15 cellular contexts compared by ENCODE assay signal in genomic region chr18:77073336-77074093, GRCh38. TPM values are rescaled to one million over a fixed set of nuclear protein-coding genes. Genes with fewer than 3 reads are reported as not detected.
DNase-seq lines count a peak whose midpoint lies in the region; ATAC-seq, FAIRE-seq and TF ChIP-seq lines count a peak whose summit lies in the region.
"Had no signal": no experiment of that assay in that cellular context is flagged by ENCODE, and none has a peak within 500 bp of the region (broad histone marks: within the 10 kb centered on the region; RNA-seq: fewer than 3 reads in every experiment).

No MANE protein-coding gene starts in this region.

- CTCF ChIA-PET in A673 (lab: Charles Lee): no interaction called here

- peak; percentile 50 for FAIRE-seq in GM12892 (lab: Jason Lieb, UNC)

- peaks cover 1% of the 10 kb centered on the region for H3K79me2 ChIP-seq in trophoblast cell (ENCODE audit: control insufficient read depth, insufficient read depth, low read length, poor library complexity)

- peaks cover 67% of the 10 kb centered on the region for H3K4me1 ChIP-seq in CD4-positive, CD25-positive, alpha-beta regulatory T cell (ENCODE audit: control insufficient read depth, insufficient read depth, low read length, poor library complexity, severe bottlenecking)
- H3K4me1 ChIP-seq in trophoblast cell (ENCODE audit: control insufficient read depth in 1 of 2, insufficient read depth in 2 of 2, low read length in 2 of 2) (peaks cover 9 to 15% of the 10 kb centered on the region in 2 experiments), A673 (ENCODE audit: insufficient read depth, low read length, poor library complexity, severe bottlenecking) (no peaks in the 10 kb centered on the region), thyroid gland (peaks cover 26 to 48% of the 10 kb centered on the region in 2 donors)

- no peak overlapping the region for H3K4me2 ChIP-seq in trophoblast cell (ENCODE audit: low read length)

- POLR2A ChIA-PET in A673 (lab: Charles Lee; ENCODE audit: low non-redundant PET): no interaction called here

- no peaks in the 10 kb centered on the region for H3K9me3 Mint-ChIP-seq in CD4-positive, CD25-positive, alpha-beta regulatory T cell
- H3K9me3 Mint-ChIP-seq in activated naive CD4-positive, alpha-beta T cell treated with anti-CD3 and anti-CD28 coated beads, Interleukin-2, amount 50 U/mL, for 72 hours: no peaks in the 10 kb centered on the region

- no peak overlapping the region for H4K12ac ChIP-seq in trophoblast cell (ENCODE audit: low read depth, low read length)

- peak overlapping the region; percentile 47 for H3K4me3 ChIP-seq in CD4-positive, CD25-positive, alpha-beta regulatory T cell (ENCODE audit: low read depth, low read length)
- H3K4me3 ChIP-seq in trophoblast cell (ENCODE audit: low read depth, low read length) (no peak overlapping the region), foreskin fibroblast (ENCODE audit: low read depth in 1 of 2, low read length in 2 of 2) (no peak overlapping the region), A673 (ENCODE audit: low read depth, low read length, poor library complexity, severe bottlenecking) (no peak overlapping the region), thyroid gland (replicated peaks in 1 of 3) (no peak overlapping the region)
- H3K4me3 ChIP-seq: SJSA1, suprapubic skin had no signal

- peak overlapping the region; percentile 75 for H3K27ac ChIP-seq in CD4-positive, CD25-positive, alpha-beta regulatory T cell (ENCODE audit: insufficient read depth, low read length, poor library complexity, severe bottlenecking)
- H3K27ac ChIP-seq in trophoblast cell (ENCODE audit: low read depth, low read length) (no peak overlapping the region), A673 (ENCODE audit: low read depth, low read length, poor library complexity, severe bottlenecking) (no peak overlapping the region), thyroid gland (peak overlapping the region in 1 of 3 donors; percentile 89)
- H3K27ac ChIP-seq: suprapubic skin, WERI-Rb-1 had no signal

- H3K23ac ChIP-seq in trophoblast cell (ENCODE audit: low read length): no peak overlapping the region

- H2BK5ac ChIP-seq in trophoblast cell (ENCODE audit: low read depth, low read length, poor library complexity): no peak overlapping the region

- H3K27me3 Mint-ChIP-seq in CD4-positive, CD25-positive, alpha-beta regulatory T cell: no peaks in the 10 kb centered on the region

- H3K9ac ChIP-seq in trophoblast cell (ENCODE audit: low read length): no peak overlapping the region

- no peak overlapping the region for H2AK5ac ChIP-seq in trophoblast cell (ENCODE audit: low read length)

- TF ChIP-seq POLR2A in GM12892 (IDR thresholded peaks at IDR 0.05; ENCODE audit: low read depth, low read length) (no peak), thyroid gland (IDR thresholded peaks at IDR 0.05) (no peak)

- intact Hi-C loops in A673 (cut with micrococcal nuclease; ENCODE audit: unreplicated experiment): no loop called here
- intact Hi-C loops in thyroid gland (cut with DNase I): loop anchor here (10.0 kb wide), 1 partner anchor 61 kb away; the partner anchor contains the start of gene MBP

- peak; percentile 31 to 40 for ATAC-seq in CD4-positive, CD25-positive, alpha-beta regulatory T cell (ENCODE audit: low read depth in 2 of 2)
- ATAC-seq in activated naive CD4-positive, alpha-beta T cell treated with anti-CD3 and anti-CD28 coated beads, Interleukin-2, amount 50 U/mL, for 72 hours: peak; percentile 17 to 53
- ATAC-seq: esophagus mucosa had no signal

- TF ChIP-seq CTCF in foreskin fibroblast (IDR thresholded peaks at IDR 0.05; ENCODE audit: low read depth, low read length) (no peak), A673 (conservative IDR thresholded peaks at IDR 0.05; ENCODE audit: low read depth, low read length) (no peak), thyroid gland (IDR thresholded peaks at IDR 0.05) (no peak)

- peaks cover 21% of the 10 kb centered on the region for H3K36me3 Mint-ChIP-seq in CD4-positive, CD25-positive, alpha-beta regulatory T cell
- H3K36me3 Mint-ChIP-seq in activated naive CD4-positive, alpha-beta T cell treated with anti-CD3 and anti-CD28 coated beads, Interleukin-2, amount 50 U/mL, for 72 hours: peaks cover 0 to 52% of the 10 kb centered on the region in 2 donors

- DNase-seq in CD4-positive, CD25-positive, alpha-beta regulatory T cell: no peak
- DNase-seq in GM12892 (ENCODE audit: insufficient read length): no peak
- no peak for DNase-seq in activated naive CD4-positive, alpha-beta T cell treated with anti-CD3 and anti-CD28 coated beads, Interleukin-2, amount 50 U/mL, for 72 hours (ENCODE audit: low spot score in 2 of 2)
- DNase-seq in trophoblast cell: no peak
- no peak for DNase-seq in foreskin fibroblast
- DNase-seq in A673 (ENCODE audit: low spot score): no peak
- no peak for DNase-seq in thyroid gland
- DNase-seq: Calu3, midbrain, NCI-H1436 treated with DMSO at 0.1 percent for 48 hours, NCI-H82, WERI-Rb-1 had no signal

- H3K4ac ChIP-seq in trophoblast cell (ENCODE audit: low read depth, low read length): no peak overlapping the region

- BruUV-seq in A673 (replicated peaks; lab: Mats Ljungman, UMichigan): no TSS peak

- H2BK120ac ChIP-seq in trophoblast cell (ENCODE audit: insufficient read depth, low read length, poor library complexity): no peak overlapping the region

- peaks cover 2% of the 10 kb centered on the region for H3K79me1 ChIP-seq in trophoblast cell (ENCODE audit: low read length)

- H3K9me3 ChIP-seq in CD4-positive, CD25-positive, alpha-beta regulatory T cell (ENCODE audit: control insufficient read depth in 2 of 2, low read length in 2 of 2): no peaks in the 10 kb centered on the region
- H3K9me3 ChIP-seq in trophoblast cell (ENCODE audit: insufficient read depth, low read depth, low read length) (no peaks in the 10 kb centered on the region), A673 (ENCODE audit: low read depth, low read length, poor library complexity, severe bottlenecking) (no peaks in the 10 kb centered on the region), thyroid gland (no peaks in the 10 kb centered on the region)
- H3K9me3 ChIP-seq: SJSA1, suprapubic skin had no signal

- no peak overlapping the region for H4K91ac ChIP-seq in trophoblast cell (ENCODE audit: low read depth, low read length)

- H2BK12ac ChIP-seq in trophoblast cell (ENCODE audit: low read length): peak overlapping the region; percentile 36

- H3K4me1 Mint-ChIP-seq in CD4-positive, CD25-positive, alpha-beta regulatory T cell: peaks cover 41 to 95% (median 78%) of the 10 kb centered on the region in 4 donors

- peak overlapping the region in 3 of 4 donors; percentile 46 to 66 (median 64) for H3K4me3 Mint-ChIP-seq in CD4-positive, CD25-positive, alpha-beta regulatory T cell

- no peak overlapping the region for H4K8ac ChIP-seq in trophoblast cell (ENCODE audit: low read depth, low read length)

- H3K18ac ChIP-seq in trophoblast cell (ENCODE audit: low read length): no peak overlapping the region

- H3K14ac ChIP-seq in trophoblast cell (ENCODE audit: low read length): no peak overlapping the region

- peaks cover 27% of the 10 kb centered on the region for H3K36me3 ChIP-seq in CD4-positive, CD25-positive, alpha-beta regulatory T cell (ENCODE audit: control insufficient read depth, insufficient read depth, low read length)
- H3K36me3 ChIP-seq in trophoblast cell (ENCODE audit: control insufficient read depth in 1 of 2, insufficient read depth in 2 of 2, low read length in 2 of 2) (no peaks in the 10 kb centered on the region), A673 (ENCODE audit: insufficient read depth, low read length, poor library complexity, severe bottlenecking) (no peaks in the 10 kb centered on the region), thyroid gland (no peaks in the 10 kb centered on the region)
- H3K36me3 ChIP-seq: SJSA1, suprapubic skin, WERI-Rb-1 had no signal

- WGBS in trophoblast cell (ENCODE audit: extremely low coverage, insufficient coverage, insufficient read length): no CpG with 5 or more reads among the region's 9 CpGs
- WGBS in thyroid gland, 2 donors: 95% methylated on average over 9 of the region's 9 CpGs

- H3K27ac Mint-ChIP-seq in CD4-positive, CD25-positive, alpha-beta regulatory T cell: peak overlapping the region; percentile 73 to 99 (median 96)
- H3K27ac Mint-ChIP-seq in activated naive CD4-positive, alpha-beta T cell treated with anti-CD3 and anti-CD28 coated beads, Interleukin-2, amount 50 U/mL, for 72 hours: peak overlapping the region; percentile 64 to 94

- H3K27me3 ChIP-seq in CD4-positive, CD25-positive, alpha-beta regulatory T cell (ENCODE audit: control insufficient read depth, insufficient read depth, low read length): no peaks in the 10 kb centered on the region
- no peaks in the 10 kb centered on the region for H3K27me3 ChIP-seq in trophoblast cell (ENCODE audit: insufficient read depth, low read length)
- H3K27me3 ChIP-seq in A673 (replicated peaks; ENCODE audit: insufficient read depth, low read depth, low read length, poor library complexity): no peaks in the 10 kb centered on the region
- H3K27me3 ChIP-seq in thyroid gland: no peaks in the 10 kb centered on the region
- H3K27me3 ChIP-seq: SJSA1, suprapubic skin had no signal

- no peak overlapping the region for H2AFZ ChIP-seq in trophoblast cell (ENCODE audit: insufficient read depth, low read length, poor library complexity)

RNA-seq across cellular contexts. Expression of gene MBP, which starts 59.1 kb away (rescaled TPM):
- total RNA-seq in CD4-positive, CD25-positive, alpha-beta regulatory T cell: 172 TPM
- 100 to 1,000 TPM; 134 to 145 (median 141) TPM for polyA plus RNA-seq in CD4-positive, CD25-positive, alpha-beta regulatory T cell
- polyA plus RNA-seq in GM12892 (2012; ENCODE audit: missing spikeins): 26.6 TPM
- total RNA-seq in activated naive CD4-positive, alpha-beta T cell treated with anti-CD3 and anti-CD28 coated beads, Interleukin-2, amount 50 U/mL, for 72 hours: 10 to 100 TPM; 52.2 to 60.0 TPM
- polyA plus RNA-seq in trophoblast cell (2013): 8.4 and 9.2 TPM in 2 replicates
- total RNA-seq in A673 (2021) (0.09 TPM in 1 of 2 replicates, not detected in the other), thyroid gland (10 to 100 TPM; 44.0 to 68.0 (median 60.2) TPM)
- total RNA-seq: SJSA1 had no signal

Comparison
In these comparisons a context has a peak if more than half of its experiments do, and no peak if none do; other contexts are left out.
1. RNA of gene MBP, which starts 59.1 kb away (total RNA-seq): 172 TPM in CD4-positive, CD25-positive, alpha-beta regulatory T cell (single experiment), 44.0 to 68.0 TPM in thyroid gland and 52.2 to 60.0 TPM in activated naive CD4-positive, alpha-beta T cell treated with anti-CD3 and anti-CD28 coated beads, Interleukin-2, amount 50 U/mL, for 72 hours; 0.09 TPM in A673; every median in the first group is over 10 times any median in the second.